Comparison of ENCODE assay signal across 1 cellular context in genomic region chr18:67672719-67673118, GRCh38.
TF ChIP-seq lines count a peak whose summit lies in the region.

No MANE protein-coding gene starts in this region.

TF ChIP-seq in SK-N-SH treated with all-trans-retinoic acid at 6 μM for 48 hours, 23 proteins besides CTCF, POLR2A, EP300 and RAD21 (continued from another document):
- TF ChIP-seq CREB5 (CRISPR knock-in tag; IDR thresholded peaks at IDR 0.05; ENCODE audit: low read depth) (no peak), ZNF8 (CRISPR knock-in tag; IDR thresholded peaks at IDR 0.05) (no peak), ZFP30 (CRISPR knock-in tag; IDR thresholded peaks at IDR 0.05) (no peak), RARB (CRISPR knock-in tag; IDR thresholded peaks at IDR 0.05) (no peak), ISL1 (CRISPR knock-in tag; IDR thresholded peaks at IDR 0.05) (no peak)
